In genomic region chr16:88066234-88066633, GRCh38 we compare ENCODE assay signal across 26 cellular contexts.
"Had no signal": no experiment of that assay in that cellular context is flagged by ENCODE, and none has a peak within 500 bp of the region (broad histone marks: within the 10 kb centered on the region; RNA-seq: fewer than 3 reads in every experiment).

No MANE protein-coding gene starts in this region.

- H3K36me3 ChIP-seq: breast epithelium, transverse colon had no signal

- H3K4me1 Mint-ChIP-seq: central memory CD8-positive, alpha-beta T cell had no signal

- H3K27ac Mint-ChIP-seq: activated T-cell treated with anti-CD3 and anti-CD28 coated beads, Interleukin-2, amount 50 U/mL, for 72 hours; natural killer cell treated with Interleukin-12 subunit alpha and Interleukin-12 subunit beta and Interleukin-15 and Interleukin-18, amount 100 ng/mL, for 72 hours; T-helper 2 cell treated with Interferon-gamma antibody and Interleukin-4, amounts not matched to agents 5 μg/mL and 100 μg/mL, for 36 hours had no signal

- H3K4me3 Mint-ChIP-seq: activated T-cell treated with anti-CD3 and anti-CD28 coated beads, Interleukin-2, amount 50 U/mL, for 72 hours; central memory CD8-positive, alpha-beta T cell; natural killer cell treated with Interleukin-12 subunit alpha and Interleukin-12 subunit beta and Interleukin-15 and Interleukin-18, amount 100 ng/mL, for 72 hours; T-helper 2 cell treated with Interferon-gamma antibody and Interleukin-4, amounts not matched to agents 5 μg/mL and 100 μg/mL, for 36 hours had no signal

- H3K4me3 ChIP-seq: breast epithelium, esophagus squamous epithelium, gastrocnemius medialis, left lung, right atrium auricular region, testis, transverse colon had no signal

- DNase-seq: activated CD4-positive, alpha-beta T cell treated with anti-CD3 and anti-CD28 coated beads for 4 hours; activated CD4-positive, alpha-beta T cell treated with anti-CD3 and anti-CD28 coated beads, Interleukin-2, amount 50 U/mL, for 4 hours; activated effector memory CD4-positive, alpha-beta T cell treated with Interleukin-2 at 50 U/mL for 16 hours; activated naive CD4-positive, alpha-beta T cell treated with Interleukin-2 at 50 U/mL for 16 hours; activated T-cell treated with anti-CD3 and anti-CD28 coated beads for 4 hours; activated T-cell treated with anti-CD3 and anti-CD28 coated beads, Interleukin-2, amount 50 U/mL, for 72 hours; amniotic stem cell; dermis blood vessel endothelial cell; effector CD4-positive, alpha-beta T cell; esophagus squamous epithelium; gastrocnemius medialis; hippocampal formation; mammary epithelial cell; stimulated activated CD4-positive, alpha-beta T cell treated with anti-CD3 and anti-CD28 coated beads, Interleukin-2, amount 100 ng/mL, for 48 hours; stimulated activated naive CD8-positive, alpha-beta T cell treated with anti-CD3 and anti-CD28 coated beads, Interleukin-15, Interleukin-2, amounts not matched to agents 100 U/mL and 50 U/mL, for 24 hours; T-helper 1 cell; testis; transverse colon had no signal

- ATAC-seq: activated T-cell treated with anti-CD3 and anti-CD28 coated beads, Interleukin-2, amount 50 U/mL, for 72 hours; gastrocnemius medialis; left lung; natural killer cell treated with Interleukin-12 subunit alpha and Interleukin-12 subunit beta and Interleukin-15 and Interleukin-18, amount 100 ng/mL, for 72 hours; stimulated activated naive CD8-positive, alpha-beta T cell treated with anti-CD3 and anti-CD28 coated beads, Interleukin-15, Interleukin-2, amounts not matched to agents 100 U/mL and 50 U/mL, for 24 hours had no signal

- H3K9me3 Mint-ChIP-seq: activated T-cell treated with anti-CD3 and anti-CD28 coated beads, Interleukin-2, amount 50 U/mL, for 72 hours; central memory CD8-positive, alpha-beta T cell; natural killer cell treated with Interleukin-12 subunit alpha and Interleukin-12 subunit beta and Interleukin-15 and Interleukin-18, amount 100 ng/mL, for 72 hours; T-helper 2 cell treated with Interferon-gamma antibody and Interleukin-4, amounts not matched to agents 5 μg/mL and 100 μg/mL, for 36 hours had no signal

- H3K9me3 ChIP-seq: breast epithelium, esophagus squamous epithelium, gastrocnemius medialis, left lung, right atrium auricular region, testis, transverse colon had no signal

- H3K27me3 ChIP-seq: breast epithelium, esophagus squamous epithelium, gastrocnemius medialis, left lung, right atrium auricular region, testis, transverse colon had no signal

- H3K4me1 ChIP-seq: breast epithelium, left lung had no signal

- H3K27me3 Mint-ChIP-seq: central memory CD8-positive, alpha-beta T cell; natural killer cell treated with Interleukin-12 subunit alpha and Interleukin-12 subunit beta and Interleukin-15 and Interleukin-18, amount 100 ng/mL, for 72 hours had no signal

- FAIRE-seq: endometrium had no signal

- H3K27ac ChIP-seq: breast epithelium, epithelial cell of prostate, esophagus squamous epithelium, gastrocnemius medialis, left lung, right atrium auricular region, testis, transverse colon had no signal
